1 cellular context compared by ENCODE assay signal in the genomic region with DNA sequence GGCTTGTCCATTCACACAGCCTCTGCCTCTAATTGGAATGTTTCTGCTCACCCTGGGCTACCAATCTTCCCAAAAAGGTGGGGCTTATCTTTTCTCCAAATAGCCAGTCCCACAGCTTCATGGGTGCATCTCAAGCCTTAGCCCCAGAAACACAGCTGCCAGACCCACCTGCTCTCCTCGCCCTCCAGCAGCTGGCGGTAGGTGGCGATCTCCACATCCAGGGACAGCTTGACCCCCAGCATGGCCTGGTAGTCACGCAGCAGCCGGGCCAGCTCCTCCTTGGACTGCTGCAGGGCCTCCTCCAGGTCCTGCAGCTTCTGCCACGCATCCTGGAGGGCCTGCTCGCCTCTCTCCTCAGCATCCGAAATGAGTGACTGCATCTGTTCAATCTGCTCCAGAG.
TF ChIP-seq lines count a peak whose summit lies in the region.

No MANE protein-coding gene starts in this region.

TF ChIP-seq in SK-N-SH treated with all-trans-retinoic acid at 6 μM for 48 hours, 23 proteins besides CTCF, POLR2A, EP300 and RAD21 (continued from another document):
- TF ChIP-seq, protein P1, sequence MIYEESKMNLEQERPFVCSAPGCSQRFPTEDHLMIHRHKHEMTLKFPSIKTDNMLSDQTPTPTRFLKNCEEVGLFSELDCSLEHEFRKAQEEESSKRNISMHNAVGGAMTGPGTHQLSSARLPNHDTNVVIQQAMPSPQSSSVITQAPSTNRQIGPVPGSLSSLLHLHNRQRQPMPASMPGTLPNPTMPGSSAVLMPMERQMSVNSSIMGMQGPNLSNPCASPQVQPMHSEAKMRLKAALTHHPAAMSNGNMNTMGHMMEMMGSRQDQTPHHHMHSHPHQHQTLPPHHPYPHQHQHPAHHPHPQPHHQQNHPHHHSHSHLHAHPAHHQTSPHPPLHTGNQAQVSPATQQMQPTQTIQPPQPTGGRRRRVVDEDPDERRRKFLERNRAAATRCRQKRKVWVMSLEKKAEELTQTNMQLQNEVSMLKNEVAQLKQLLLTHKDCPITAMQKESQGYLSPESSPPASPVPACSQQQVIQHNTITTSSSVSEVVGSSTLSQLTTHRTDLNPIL (CRISPR knock-in tag; IDR thresholded peaks at IDR 0.05; ENCODE audit: low read depth): no peak
- TF ChIP-seq, protein P2, sequence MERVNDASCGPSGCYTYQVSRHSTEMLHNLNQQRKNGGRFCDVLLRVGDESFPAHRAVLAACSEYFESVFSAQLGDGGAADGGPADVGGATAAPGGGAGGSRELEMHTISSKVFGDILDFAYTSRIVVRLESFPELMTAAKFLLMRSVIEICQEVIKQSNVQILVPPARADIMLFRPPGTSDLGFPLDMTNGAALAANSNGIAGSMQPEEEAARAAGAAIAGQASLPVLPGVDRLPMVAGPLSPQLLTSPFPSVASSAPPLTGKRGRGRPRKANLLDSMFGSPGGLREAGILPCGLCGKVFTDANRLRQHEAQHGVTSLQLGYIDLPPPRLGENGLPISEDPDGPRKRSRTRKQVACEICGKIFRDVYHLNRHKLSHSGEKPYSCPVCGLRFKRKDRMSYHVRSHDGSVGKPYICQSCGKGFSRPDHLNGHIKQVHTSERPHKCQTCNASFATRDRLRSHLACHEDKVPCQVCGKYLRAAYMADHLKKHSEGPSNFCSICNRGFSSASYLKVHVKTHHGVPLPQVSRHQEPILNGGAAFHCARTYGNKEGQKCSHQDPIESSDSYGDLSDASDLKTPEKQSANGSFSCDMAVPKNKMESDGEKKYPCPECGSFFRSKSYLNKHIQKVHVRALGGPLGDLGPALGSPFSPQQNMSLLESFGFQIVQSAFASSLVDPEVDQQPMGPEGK (CRISPR knock-in tag; IDR thresholded peaks at IDR 0.05; ENCODE audit: borderline replicate concordance): no peak
- TF ChIP-seq ESRRG (CRISPR knock-in tag; IDR thresholded peaks at IDR 0.05) (no peak), TCF4 (CRISPR knock-in tag; IDR thresholded peaks at IDR 0.05; ENCODE audit: borderline replicate concordance) (no peak), SNAI2 (CRISPR knock-in tag; IDR thresholded peaks at IDR 0.05) (no peak), ISL1 (CRISPR knock-in tag; IDR thresholded peaks at IDR 0.05) (no peak), ZNF70 (CRISPR knock-in tag; IDR thresholded peaks at IDR 0.05) (no peak), ARNTL (CRISPR knock-in tag; IDR thresholded peaks at IDR 0.05; ENCODE audit: borderline replicate concordance, low read depth) (no peak), GLIS3 (CRISPR knock-in tag; IDR thresholded peaks at IDR 0.05) (no peak), ZNF8 (CRISPR knock-in tag; IDR thresholded peaks at IDR 0.05) (no peak), CSDC2 (CRISPR knock-in tag; IDR thresholded peaks at IDR 0.05) (no peak), ZNF565 (CRISPR knock-in tag; conservative IDR thresholded peaks at IDR 0.05; ENCODE audit: low read depth) (no peak), ZFP3 (CRISPR knock-in tag; IDR thresholded peaks at IDR 0.05) (no peak), BACH2 (CRISPR knock-in tag; IDR thresholded peaks at IDR 0.05; ENCODE audit: borderline replicate concordance) (no peak)
- TF ChIP-seq, protein P3, sequence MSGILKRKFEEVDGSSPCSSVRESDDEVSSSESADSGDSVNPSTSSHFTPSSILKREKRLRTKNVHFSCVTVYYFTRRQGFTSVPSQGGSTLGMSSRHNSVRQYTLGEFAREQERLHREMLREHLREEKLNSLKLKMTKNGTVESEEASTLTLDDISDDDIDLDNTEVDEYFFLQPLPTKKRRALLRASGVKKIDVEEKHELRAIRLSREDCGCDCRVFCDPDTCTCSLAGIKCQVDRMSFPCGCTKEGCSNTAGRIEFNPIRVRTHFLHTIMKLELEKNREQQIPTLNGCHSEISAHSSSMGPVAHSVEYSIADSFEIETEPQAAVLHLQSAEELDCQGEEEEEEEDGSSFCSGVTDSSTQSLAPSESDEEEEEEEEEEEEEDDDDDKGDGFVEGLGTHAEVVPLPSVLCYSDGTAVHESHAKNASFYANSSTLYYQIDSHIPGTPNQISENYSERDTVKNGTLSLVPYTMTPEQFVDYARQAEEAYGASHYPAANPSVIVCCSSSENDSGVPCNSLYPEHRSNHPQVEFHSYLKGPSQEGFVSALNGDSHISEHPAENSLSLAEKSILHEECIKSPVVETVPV (CRISPR knock-in tag; IDR thresholded peaks at IDR 0.05): no peak
